ENCODE assay signal across 11 cellular contexts in genomic region chr1:15206418-15207030, GRCh38. TPM values are rescaled to one million over a fixed set of nuclear protein-coding genes. Genes with fewer than 3 reads are reported as not detected.
DNase-seq lines count a peak whose midpoint lies in the region; ATAC-seq and TF ChIP-seq lines count a peak whose summit lies in the region.
"Had no signal": no experiment of that assay in that cellular context is flagged by ENCODE, and none has a peak within 500 bp of the region (broad histone marks: within the 10 kb centered on the region; RNA-seq: fewer than 3 reads in every experiment).

No MANE protein-coding gene starts in this region.

- no peak overlapping the region for H3K14ac ChIP-seq in neuronal stem cell (ENCODE audit: low read length)

- TF ChIP-seq CTCF in GM12865 (IDR thresholded peaks at IDR 0.05; ENCODE audit: insufficient read depth, low read depth, low read length, missing control alignments): no peak
- no peak for TF ChIP-seq CTCF in PC-3 (conservative IDR thresholded peaks at IDR 0.05; ENCODE audit: low read depth, low read length)
- TF ChIP-seq CTCF in epithelial cell of esophagus (IDR thresholded peaks at IDR 0.05; ENCODE audit: insufficient read depth, low read depth, low read length, missing control alignments): no peak
- TF ChIP-seq CTCF in gastroesophageal sphincter (IDR thresholded peaks at IDR 0.05): no peak

- peaks cover 30% of the 10 kb centered on the region for H3K4me1 ChIP-seq in PC-3 (ENCODE audit: insufficient read depth, low read length)
- peaks cover 17 to 27% of the 10 kb centered on the region in 2 donors for H3K4me1 ChIP-seq in neuronal stem cell (ENCODE audit: control insufficient read depth in 2 of 2, insufficient read depth in 1 of 2, low read depth in 1 of 2, low read length in 2 of 2)
- no peaks in the 10 kb centered on the region for H3K4me1 ChIP-seq in CD4-positive, alpha-beta memory T cell (ENCODE audit: insufficient read depth, low read length)
- H3K4me1 ChIP-seq in gastroesophageal sphincter: peaks cover 0 to 43% (median 0%) of the 10 kb centered on the region in 3 donors

- H3K36me3 ChIP-seq in PC-3 (ENCODE audit: low read depth, low read length) (no peaks in the 10 kb centered on the region; the same call in 1 of the 2 replicates), neuronal stem cell (replicated peaks in 1 of 2; ENCODE audit: control insufficient read depth in 2 of 2, insufficient read depth in 2 of 2, low read length in 2 of 2) (no peaks in the 10 kb centered on the region), gastroesophageal sphincter (no peaks in the 10 kb centered on the region)
- H3K36me3 ChIP-seq in CD4-positive, alpha-beta memory T cell (ENCODE audit: insufficient read depth, low read length): no peaks in the 10 kb centered on the region
- H3K36me3 ChIP-seq: MG63 had no signal

- no peak overlapping the region for H2BK120ac ChIP-seq in neuronal stem cell (ENCODE audit: low read depth, low read length)

- no peak overlapping the region for H4K91ac ChIP-seq in neuronal stem cell (ENCODE audit: low read depth, low read length, poor library complexity)

- H2BK15ac ChIP-seq in neuronal stem cell (ENCODE audit: low read length): no peak overlapping the region

- H3K9ac ChIP-seq in PC-3 (ENCODE audit: low read length) (no peak overlapping the region), neuronal stem cell (ENCODE audit: low read depth, low read length, poor library complexity) (no peak overlapping the region)

- H3K4me3 Mint-ChIP-seq in CD4-positive, alpha-beta memory T cell: no peak overlapping the region
- H3K4me3 Mint-ChIP-seq: activated CD4-positive, alpha-beta T cell treated with anti-CD3 and anti-CD28 coated beads for 36 hours had no signal

- peak overlapping the region; percentile 40 for H2BK5ac ChIP-seq in neuronal stem cell (ENCODE audit: low read length)

- H3K4ac ChIP-seq in neuronal stem cell (ENCODE audit: low read length): no peak overlapping the region

- no peaks in the 10 kb centered on the region for H3K36me3 Mint-ChIP-seq in CD4-positive, alpha-beta memory T cell

- H2AFZ ChIP-seq in PC-3 (ENCODE audit: low read length) (peak overlapping the region; percentile 53; the same call in 1 of the 2 replicates), neuronal stem cell (ENCODE audit: low read length) (peak overlapping the region; percentile 71)

- H3K9me3 ChIP-seq in PC-3 (ENCODE audit: low read length) (no peaks in the 10 kb centered on the region), neuronal stem cell (replicated peaks in 1 of 2; ENCODE audit: control insufficient read depth in 2 of 2, insufficient read depth in 1 of 2, low read depth in 1 of 2, low read length in 2 of 2) (no peaks in the 10 kb centered on the region), gastroesophageal sphincter (no peaks in the 10 kb centered on the region)
- H3K9me3 ChIP-seq in CD4-positive, alpha-beta memory T cell (ENCODE audit: control insufficient read depth in 1 of 2, low read length in 2 of 2): no peaks in the 10 kb centered on the region
- H3K9me3 ChIP-seq: MG63, mucosa of descending colon had no signal

- no peak overlapping the region for H2BK12ac ChIP-seq in neuronal stem cell (ENCODE audit: low read length)

- POLR2A ChIA-PET in PC-3 (lab: Charles Lee; ENCODE audit: unreplicated experiment): no interaction called here
- POLR2A ChIA-PET in CD4-positive, alpha-beta memory T cell (lab: Charles Lee; ENCODE audit: partially characterized antibody): no interaction called here

- H3K27ac ChIP-seq in PC-3 (ENCODE audit: low read length) (peak overlapping the region; percentile 62), neuronal stem cell (replicated peaks; ENCODE audit: low read length) (peak overlapping the region; percentile 31), gastroesophageal sphincter (no peak overlapping the region)
- H3K27ac ChIP-seq in CD4-positive, alpha-beta memory T cell (ENCODE audit: low read depth, low read length): no peak overlapping the region

- no TSS peak for BruUV-seq in PC-3 (replicated peaks; lab: Mats Ljungman, UMichigan)

- CTCF ChIA-PET in PC-3 (lab: Charles Lee): no interaction called here
- CTCF ChIA-PET in CD4-positive, alpha-beta memory T cell (lab: Charles Lee; ENCODE audit: partially characterized antibody): no interaction called here

- no peak overlapping the region for H4K8ac ChIP-seq in neuronal stem cell (ENCODE audit: low read depth, low read length)

- DNase-seq in GM12865 (ENCODE audit: low read depth) (peak; percentile 18), PC-3 (peak; percentile 73), epithelial cell of esophagus (ENCODE audit: low read depth) (peak; percentile 91), neuronal stem cell (ENCODE audit: low spot score) (no peak), inferior parietal cortex (ENCODE audit: extremely low spot score) (no peak)
- no peak for DNase-seq in CD4-positive, alpha-beta memory T cell
- DNase-seq in activated CD8-positive, alpha-beta memory T cell treated with anti-CD3 and anti-CD28 coated beads, Interleukin-2, amount 50 U/mL, for 48 hours: no peak
- DNase-seq: activated CD4-positive, alpha-beta T cell treated with anti-CD3 and anti-CD28 coated beads for 36 hours; MG63; mucosa of descending colon had no signal

- H3K4me3 ChIP-seq in GM12865 (ENCODE audit: low read depth, low read length): no peak overlapping the region
- no peak overlapping the region for H3K4me3 ChIP-seq in PC-3 (ENCODE audit: low read length)
- no peak overlapping the region for H3K4me3 ChIP-seq in epithelial cell of esophagus (ENCODE audit: low read length)
- H3K4me3 ChIP-seq in neuronal stem cell (ENCODE audit: low read length in 2 of 2): peak overlapping the region; percentile 19 to 31
- no peak overlapping the region for H3K4me3 ChIP-seq in CD4-positive, alpha-beta memory T cell (ENCODE audit: low read length in 2 of 2)
- H3K4me3 ChIP-seq in gastroesophageal sphincter: no peak overlapping the region
- H3K4me3 ChIP-seq: MG63, mucosa of descending colon had no signal

- H3F3A ChIP-seq in PC-3 (ENCODE audit: low read length, unreplicated experiment): no peaks in the 10 kb centered on the region

- no peak overlapping the region for H2AK5ac ChIP-seq in neuronal stem cell (ENCODE audit: low read depth, low read length)

- peaks cover 9 to 11% of the 10 kb centered on the region in 2 donors for H3K27me3 Mint-ChIP-seq in CD4-positive, alpha-beta memory T cell

- TF ChIP-seq EP300 in gastroesophageal sphincter (IDR thresholded peaks at IDR 0.05): no peak

- no peaks in the 10 kb centered on the region for H3K79me1 ChIP-seq in neuronal stem cell (ENCODE audit: low read depth, low read length)

- H3K4me2 ChIP-seq in PC-3 (ENCODE audit: low read length): peak overlapping the region; percentile 53
- H3K4me2 ChIP-seq in neuronal stem cell (ENCODE audit: insufficient read depth, low read length, poor library complexity, severe bottlenecking): peak overlapping the region; percentile 51

- H3K27me3 ChIP-seq in PC-3 (ENCODE audit: low read length) (no peaks in the 10 kb centered on the region), neuronal stem cell (ENCODE audit: control insufficient read depth in 3 of 3, insufficient read depth in 3 of 3, low read depth in 1 of 3, low read length in 3 of 3) (no peaks in the 10 kb centered on the region), gastroesophageal sphincter (no peaks in the 10 kb centered on the region)
- no peaks in the 10 kb centered on the region for H3K27me3 ChIP-seq in CD4-positive, alpha-beta memory T cell (ENCODE audit: insufficient read depth, low read length)
- H3K27me3 ChIP-seq: MG63 had no signal

- whole genome bisulfite sequencing in neuronal stem cell (ENCODE audit: extremely low coverage in 2 of 2, insufficient read length in 2 of 2, insufficient replicate concordance in 1 of 2), 2 donors: no CpG with 5 or more reads among the region's 8 CpGs
- WGBS in gastroesophageal sphincter (ENCODE audit: low coverage in 1 of 2), 2 donors: 59 to 72% methylated on average over 5 to 7 of the region's 8 CpGs

- H3K23ac ChIP-seq in neuronal stem cell (ENCODE audit: low read depth, low read length, poor library complexity): no peak overlapping the region

- no peak for TF ChIP-seq POLR2A in gastroesophageal sphincter (IDR thresholded peaks at IDR 0.05)

- H3K27ac Mint-ChIP-seq in CD4-positive, alpha-beta memory T cell: peak overlapping the region in 1 of 7 donors; percentile 55
- H3K27ac Mint-ChIP-seq: activated CD4-positive, alpha-beta T cell treated with anti-CD3 and anti-CD28 coated beads for 36 hours had no signal

- peak; percentile 37 for ATAC-seq in PC-3
- no peak for ATAC-seq in gastroesophageal sphincter
- ATAC-seq: activated CD4-positive, alpha-beta T cell treated with anti-CD3 and anti-CD28 coated beads for 36 hours; mucosa of descending colon had no signal

- no peaks in the 10 kb centered on the region for H4K20me1 ChIP-seq in PC-3 (ENCODE audit: low read length)

- intact Hi-C loops in PC-3 (cut with micrococcal nuclease): no loop called here
- intact Hi-C loops in CD4-positive, alpha-beta memory T cell (cut with micrococcal nuclease): no loop called here

- peaks cover 40% of the 10 kb centered on the region for H3K79me2 ChIP-seq in PC-3 (ENCODE audit: low read length)

- H3K18ac ChIP-seq in neuronal stem cell (ENCODE audit: low read length): peak overlapping the region; percentile 85

- no peaks in the 10 kb centered on the region for H3K9me3 Mint-ChIP-seq in CD4-positive, alpha-beta memory T cell

- no peaks in the 10 kb centered on the region for H3K4me1 Mint-ChIP-seq in CD4-positive, alpha-beta memory T cell
- H3K4me1 Mint-ChIP-seq: activated CD4-positive, alpha-beta T cell treated with anti-CD3 and anti-CD28 coated beads for 36 hours had no signal

- H3K9me2 ChIP-seq in PC-3 (replicated peaks; ENCODE audit: low read length): no peaks in the 10 kb centered on the region

RNA-seq across cellular contexts. Expression of gene FHAD1, which starts 40.5 kb away (rescaled TPM):
- total RNA-seq in PC-3 (2014; rRNA removed): 0.95 and 1.4 TPM in 2 replicates
- 1.8 TPM for polyA plus RNA-seq in neuronal stem cell (2013, experiment 1 of 2)
- polyA plus RNA-seq in neuronal stem cell (2013, experiment 2 of 2): 1.8 TPM
- not detected for total RNA-seq in CD4-positive, alpha-beta memory T cell
- polyA plus RNA-seq in CD4-positive, alpha-beta memory T cell: under 1 TPM in 1 of 2 donors, not detected in 1; 0.03 TPM
- total RNA-seq in gastroesophageal sphincter: 1 to 10 TPM in 1 of 4 donors, not detected in 3; 1.1 TPM

RNA-seq across cellular contexts. Expression of gene TMEM51, which starts 53.0 kb away (rescaled TPM):
- 12.6 and 20.8 TPM in 2 replicates for total RNA-seq in PC-3 (2014; rRNA removed)
- polyA plus RNA-seq in neuronal stem cell (2013, experiment 1 of 2): 9.6 TPM
- 9.7 TPM for polyA plus RNA-seq in neuronal stem cell (2013, experiment 2 of 2)
- total RNA-seq in CD4-positive, alpha-beta memory T cell: under 1 TPM; 0.47 to 0.61 TPM
- not detected for polyA plus RNA-seq in CD4-positive, alpha-beta memory T cell
- 10 to 100 TPM; 12.6 to 34.7 (median 17.7) TPM for total RNA-seq in gastroesophageal sphincter

Comparison
In these comparisons a context has a peak if more than half of its experiments do, and no peak if none do; other contexts are left out.
1. DNase-seq: peak in GM12865 (single experiment), PC-3 (single experiment) and epithelial cell of esophagus (single experiment); none in neuronal stem cell (single experiment), CD4-positive, alpha-beta memory T cell (0 of 5), inferior parietal cortex (single experiment) and activated CD8-positive, alpha-beta memory T cell treated with anti-CD3 and anti-CD28 coated beads, Interleukin-2, amount 50 U/mL, for 48 hours (single experiment).
2. H3K4me3 ChIP-seq: peak in neuronal stem cell (2 of 2); none in GM12865 (single experiment), PC-3 (single experiment), epithelial cell of esophagus (single experiment), CD4-positive, alpha-beta memory T cell (0 of 2) and gastroesophageal sphincter (0 of 2).
3. H3K27ac ChIP-seq: peak in PC-3 (single experiment) and neuronal stem cell (single experiment); none in CD4-positive, alpha-beta memory T cell (single experiment) and gastroesophageal sphincter (0 of 4).